Comparison of ENCODE assay signal across 1 cellular context in the genomic region with DNA sequence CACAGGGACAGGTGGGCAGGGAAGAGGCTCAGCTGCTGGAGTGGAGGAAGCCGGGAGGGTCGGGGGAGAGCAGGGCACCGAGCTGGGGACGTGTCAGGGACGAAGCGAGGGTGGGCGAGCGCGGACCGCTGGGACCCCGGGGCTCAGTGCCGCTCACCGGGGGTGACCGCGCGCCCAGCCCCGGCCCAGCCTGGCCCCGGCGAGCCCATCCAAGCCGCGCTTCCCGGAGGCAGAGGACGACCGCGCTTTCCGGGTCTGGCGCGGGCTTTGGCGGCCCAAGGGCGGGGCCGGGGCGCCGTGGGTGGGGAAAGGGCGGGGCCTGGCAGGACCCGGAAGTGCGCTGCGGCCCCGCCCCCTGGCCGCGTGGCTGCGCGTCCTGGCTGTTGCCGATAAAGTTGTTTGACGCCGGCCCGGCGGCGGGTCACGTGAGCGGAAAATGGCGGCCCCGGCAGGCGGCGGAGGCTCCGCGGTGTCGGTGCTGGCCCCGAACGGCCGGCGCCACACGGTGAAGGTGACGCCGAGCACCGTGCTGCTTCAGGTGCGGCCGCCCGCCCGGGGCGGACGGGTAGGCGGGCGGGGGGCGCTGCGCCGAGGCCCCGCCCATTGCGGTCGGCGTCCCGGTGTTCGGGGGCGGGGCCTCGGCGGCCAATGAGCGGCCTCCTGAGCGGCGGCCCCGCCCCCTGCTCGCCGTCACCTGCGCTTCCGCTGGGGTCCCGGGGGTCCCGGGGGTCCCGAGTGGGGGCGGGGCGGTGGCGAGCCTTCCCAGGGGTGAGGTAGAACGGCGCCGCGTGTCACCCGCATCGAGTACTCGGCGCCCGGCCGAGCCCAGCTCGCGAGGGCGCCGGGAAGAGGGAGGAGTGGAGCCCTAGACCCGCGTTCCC.
TF ChIP-seq lines count a peak whose summit lies in the region.

Gene ASPSCR1, plus strand, starts transcription at position 419 of the 881 bp plus-strand sequence. Its CDS starts 18 bp downstream, at position 437.

TF ChIP-seq in HepG2, 621 proteins besides CTCF, POLR2A, EP300 and RAD21 (continued from another document and continues in another):
- TF ChIP-seq, protein P1, sequence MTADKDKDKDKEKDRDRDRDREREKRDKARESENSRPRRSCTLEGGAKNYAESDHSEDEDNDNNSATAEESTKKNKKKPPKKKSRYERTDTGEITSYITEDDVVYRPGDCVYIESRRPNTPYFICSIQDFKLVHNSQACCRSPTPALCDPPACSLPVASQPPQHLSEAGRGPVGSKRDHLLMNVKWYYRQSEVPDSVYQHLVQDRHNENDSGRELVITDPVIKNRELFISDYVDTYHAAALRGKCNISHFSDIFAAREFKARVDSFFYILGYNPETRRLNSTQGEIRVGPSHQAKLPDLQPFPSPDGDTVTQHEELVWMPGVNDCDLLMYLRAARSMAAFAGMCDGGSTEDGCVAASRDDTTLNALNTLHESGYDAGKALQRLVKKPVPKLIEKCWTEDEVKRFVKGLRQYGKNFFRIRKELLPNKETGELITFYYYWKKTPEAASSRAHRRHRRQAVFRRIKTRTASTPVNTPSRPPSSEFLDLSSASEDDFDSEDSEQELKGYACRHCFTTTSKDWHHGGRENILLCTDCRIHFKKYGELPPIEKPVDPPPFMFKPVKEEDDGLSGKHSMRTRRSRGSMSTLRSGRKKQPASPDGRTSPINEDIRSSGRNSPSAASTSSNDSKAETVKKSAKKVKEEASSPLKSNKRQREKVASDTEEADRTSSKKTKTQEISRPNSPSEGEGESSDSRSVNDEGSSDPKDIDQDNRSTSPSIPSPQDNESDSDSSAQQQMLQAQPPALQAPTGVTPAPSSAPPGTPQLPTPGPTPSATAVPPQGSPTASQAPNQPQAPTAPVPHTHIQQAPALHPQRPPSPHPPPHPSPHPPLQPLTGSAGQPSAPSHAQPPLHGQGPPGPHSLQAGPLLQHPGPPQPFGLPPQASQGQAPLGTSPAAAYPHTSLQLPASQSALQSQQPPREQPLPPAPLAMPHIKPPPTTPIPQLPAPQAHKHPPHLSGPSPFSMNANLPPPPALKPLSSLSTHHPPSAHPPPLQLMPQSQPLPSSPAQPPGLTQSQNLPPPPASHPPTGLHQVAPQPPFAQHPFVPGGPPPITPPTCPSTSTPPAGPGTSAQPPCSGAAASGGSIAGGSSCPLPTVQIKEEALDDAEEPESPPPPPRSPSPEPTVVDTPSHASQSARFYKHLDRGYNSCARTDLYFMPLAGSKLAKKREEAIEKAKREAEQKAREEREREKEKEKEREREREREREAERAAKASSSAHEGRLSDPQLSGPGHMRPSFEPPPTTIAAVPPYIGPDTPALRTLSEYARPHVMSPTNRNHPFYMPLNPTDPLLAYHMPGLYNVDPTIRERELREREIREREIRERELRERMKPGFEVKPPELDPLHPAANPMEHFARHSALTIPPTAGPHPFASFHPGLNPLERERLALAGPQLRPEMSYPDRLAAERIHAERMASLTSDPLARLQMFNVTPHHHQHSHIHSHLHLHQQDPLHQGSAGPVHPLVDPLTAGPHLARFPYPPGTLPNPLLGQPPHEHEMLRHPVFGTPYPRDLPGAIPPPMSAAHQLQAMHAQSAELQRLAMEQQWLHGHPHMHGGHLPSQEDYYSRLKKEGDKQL (CRISPR knock-in tag; IDR thresholded peaks at IDR 0.05; ENCODE audit: low read depth), result peak; percentile 35; the same call in 1 of the 2 replicates
- TF ChIP-seq ZNF503 (CRISPR knock-in tag; IDR thresholded peaks at IDR 0.05) (peak; percentile 75; the same call in 1 of the 2 replicates), TEF (CRISPR knock-in tag; IDR thresholded peaks at IDR 0.05) (peak; percentile 51), ZNF567 (CRISPR knock-in tag; IDR thresholded peaks at IDR 0.05; ENCODE audit: borderline replicate concordance) (peak; percentile 44; the same call in 1 of the 2 replicates), MEIS1 (CRISPR knock-in tag; IDR thresholded peaks at IDR 0.05; ENCODE audit: borderline replicate concordance) (no peak; the same call in 1 of the 2 replicates), SNRNP70 (IDR thresholded peaks at IDR 0.05; ENCODE audit: low read depth, low read length) (no peak), ZBTB34 (CRISPR knock-in tag; IDR thresholded peaks at IDR 0.05) (peak; percentile 69; the same call in 1 of the 2 replicates), GATAD2A (CRISPR knock-in tag; IDR thresholded peaks at IDR 0.05) (0 out of 2 replicates have a peak, but pooled peaks have one; percentile 27), ZNF776 (CRISPR knock-in tag; IDR thresholded peaks at IDR 0.05) (peak; percentile 98), MTERF4 (CRISPR knock-in tag; IDR thresholded peaks at IDR 0.05) (peak; percentile 97), ZNF782 (CRISPR knock-in tag; IDR thresholded peaks at IDR 0.05; ENCODE audit: borderline replicate concordance) (no peak), ZNF496 (CRISPR knock-in tag; IDR thresholded peaks at IDR 0.05; ENCODE audit: insufficient replicate concordance) (no peak), MYNN (CRISPR knock-in tag; IDR thresholded peaks at IDR 0.05; ENCODE audit: low read depth) (no peak), KAT8 (CRISPR knock-in tag; IDR thresholded peaks at IDR 0.05) (peak; percentile 85; the same call in 1 of the 2 replicates), NCOR1 (IDR thresholded peaks at IDR 0.05; ENCODE audit: borderline replicate concordance, low read length) (peak; percentile 65; the same call in 1 of the 2 replicates), ZNF234 (CRISPR knock-in tag; conservative IDR thresholded peaks at IDR 0.05) (no peak; the same call in 1 of the 2 replicates)
- TF ChIP-seq, protein P2, sequence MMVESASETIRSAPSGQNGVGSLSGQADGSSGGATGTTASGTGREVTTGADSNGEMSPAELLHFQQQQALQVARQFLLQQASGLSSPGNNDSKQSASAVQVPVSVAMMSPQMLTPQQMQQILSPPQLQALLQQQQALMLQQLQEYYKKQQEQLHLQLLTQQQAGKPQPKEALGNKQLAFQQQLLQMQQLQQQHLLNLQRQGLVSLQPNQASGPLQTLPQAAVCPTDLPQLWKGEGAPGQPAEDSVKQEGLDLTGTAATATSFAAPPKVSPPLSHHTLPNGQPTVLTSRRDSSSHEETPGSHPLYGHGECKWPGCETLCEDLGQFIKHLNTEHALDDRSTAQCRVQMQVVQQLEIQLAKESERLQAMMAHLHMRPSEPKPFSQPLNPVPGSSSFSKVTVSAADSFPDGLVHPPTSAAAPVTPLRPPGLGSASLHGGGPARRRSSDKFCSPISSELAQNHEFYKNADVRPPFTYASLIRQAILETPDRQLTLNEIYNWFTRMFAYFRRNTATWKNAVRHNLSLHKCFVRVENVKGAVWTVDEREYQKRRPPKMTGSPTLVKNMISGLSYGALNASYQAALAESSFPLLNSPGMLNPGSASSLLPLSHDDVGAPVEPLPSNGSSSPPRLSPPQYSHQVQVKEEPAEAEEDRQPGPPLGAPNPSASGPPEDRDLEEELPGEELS (CRISPR knock-in tag; IDR thresholded peaks at IDR 0.05), result peak; percentile 74
- TF ChIP-seq, protein P3, sequence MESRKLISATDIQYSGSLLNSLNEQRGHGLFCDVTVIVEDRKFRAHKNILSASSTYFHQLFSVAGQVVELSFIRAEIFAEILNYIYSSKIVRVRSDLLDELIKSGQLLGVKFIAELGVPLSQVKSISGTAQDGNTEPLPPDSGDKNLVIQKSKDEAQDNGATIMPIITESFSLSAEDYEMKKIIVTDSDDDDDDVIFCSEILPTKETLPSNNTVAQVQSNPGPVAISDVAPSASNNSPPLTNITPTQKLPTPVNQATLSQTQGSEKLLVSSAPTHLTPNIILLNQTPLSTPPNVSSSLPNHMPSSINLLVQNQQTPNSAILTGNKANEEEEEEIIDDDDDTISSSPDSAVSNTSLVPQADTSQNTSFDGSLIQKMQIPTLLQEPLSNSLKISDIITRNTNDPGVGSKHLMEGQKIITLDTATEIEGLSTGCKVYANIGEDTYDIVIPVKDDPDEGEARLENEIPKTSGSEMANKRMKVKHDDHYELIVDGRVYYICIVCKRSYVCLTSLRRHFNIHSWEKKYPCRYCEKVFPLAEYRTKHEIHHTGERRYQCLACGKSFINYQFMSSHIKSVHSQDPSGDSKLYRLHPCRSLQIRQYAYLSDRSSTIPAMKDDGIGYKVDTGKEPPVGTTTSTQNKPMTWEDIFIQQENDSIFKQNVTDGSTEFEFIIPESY (CRISPR knock-in tag; IDR thresholded peaks at IDR 0.05), result peak; percentile 43; the same call in 1 of the 2 replicates
- TF ChIP-seq, protein P4, sequence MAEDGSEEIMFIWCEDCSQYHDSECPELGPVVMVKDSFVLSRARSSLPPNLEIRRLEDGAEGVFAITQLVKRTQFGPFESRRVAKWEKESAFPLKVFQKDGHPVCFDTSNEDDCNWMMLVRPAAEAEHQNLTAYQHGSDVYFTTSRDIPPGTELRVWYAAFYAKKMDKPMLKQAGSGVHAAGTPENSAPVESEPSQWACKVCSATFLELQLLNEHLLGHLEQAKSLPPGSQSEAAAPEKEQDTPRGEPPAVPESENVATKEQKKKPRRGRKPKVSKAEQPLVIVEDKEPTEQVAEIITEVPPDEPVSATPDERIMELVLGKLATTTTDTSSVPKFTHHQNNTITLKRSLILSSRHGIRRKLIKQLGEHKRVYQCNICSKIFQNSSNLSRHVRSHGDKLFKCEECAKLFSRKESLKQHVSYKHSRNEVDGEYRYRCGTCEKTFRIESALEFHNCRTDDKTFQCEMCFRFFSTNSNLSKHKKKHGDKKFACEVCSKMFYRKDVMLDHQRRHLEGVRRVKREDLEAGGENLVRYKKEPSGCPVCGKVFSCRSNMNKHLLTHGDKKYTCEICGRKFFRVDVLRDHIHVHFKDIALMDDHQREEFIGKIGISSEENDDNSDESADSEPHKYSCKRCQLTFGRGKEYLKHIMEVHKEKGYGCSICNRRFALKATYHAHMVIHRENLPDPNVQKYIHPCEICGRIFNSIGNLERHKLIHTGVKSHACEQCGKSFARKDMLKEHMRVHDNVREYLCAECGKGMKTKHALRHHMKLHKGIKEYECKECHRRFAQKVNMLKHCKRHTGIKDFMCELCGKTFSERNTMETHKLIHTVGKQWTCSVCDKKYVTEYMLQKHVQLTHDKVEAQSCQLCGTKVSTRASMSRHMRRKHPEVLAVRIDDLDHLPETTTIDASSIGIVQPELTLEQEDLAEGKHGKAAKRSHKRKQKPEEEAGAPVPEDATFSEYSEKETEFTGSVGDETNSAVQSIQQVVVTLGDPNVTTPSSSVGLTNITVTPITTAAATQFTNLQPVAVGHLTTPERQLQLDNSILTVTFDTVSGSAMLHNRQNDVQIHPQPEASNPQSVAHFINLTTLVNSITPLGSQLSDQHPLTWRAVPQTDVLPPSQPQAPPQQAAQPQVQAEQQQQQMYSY (CRISPR knock-in tag; IDR thresholded peaks at IDR 0.05), result no peak; the same call in 1 of the 2 replicates
- TF ChIP-seq, protein P5, sequence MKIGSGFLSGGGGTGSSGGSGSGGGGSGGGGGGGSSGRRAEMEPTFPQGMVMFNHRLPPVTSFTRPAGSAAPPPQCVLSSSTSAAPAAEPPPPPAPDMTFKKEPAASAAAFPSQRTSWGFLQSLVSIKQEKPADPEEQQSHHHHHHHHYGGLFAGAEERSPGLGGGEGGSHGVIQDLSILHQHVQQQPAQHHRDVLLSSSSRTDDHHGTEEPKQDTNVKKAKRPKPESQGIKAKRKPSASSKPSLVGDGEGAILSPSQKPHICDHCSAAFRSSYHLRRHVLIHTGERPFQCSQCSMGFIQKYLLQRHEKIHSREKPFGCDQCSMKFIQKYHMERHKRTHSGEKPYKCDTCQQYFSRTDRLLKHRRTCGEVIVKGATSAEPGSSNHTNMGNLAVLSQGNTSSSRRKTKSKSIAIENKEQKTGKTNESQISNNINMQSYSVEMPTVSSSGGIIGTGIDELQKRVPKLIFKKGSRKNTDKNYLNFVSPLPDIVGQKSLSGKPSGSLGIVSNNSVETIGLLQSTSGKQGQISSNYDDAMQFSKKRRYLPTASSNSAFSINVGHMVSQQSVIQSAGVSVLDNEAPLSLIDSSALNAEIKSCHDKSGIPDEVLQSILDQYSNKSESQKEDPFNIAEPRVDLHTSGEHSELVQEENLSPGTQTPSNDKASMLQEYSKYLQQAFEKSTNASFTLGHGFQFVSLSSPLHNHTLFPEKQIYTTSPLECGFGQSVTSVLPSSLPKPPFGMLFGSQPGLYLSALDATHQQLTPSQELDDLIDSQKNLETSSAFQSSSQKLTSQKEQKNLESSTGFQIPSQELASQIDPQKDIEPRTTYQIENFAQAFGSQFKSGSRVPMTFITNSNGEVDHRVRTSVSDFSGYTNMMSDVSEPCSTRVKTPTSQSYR (CRISPR knock-in tag; IDR thresholded peaks at IDR 0.05; ENCODE audit: borderline replicate concordance), result peak; percentile 71
